In genomic region chr16:28309811-28310311, GRCh38 we compare ENCODE assay signal across 12 cellular contexts. TPM values are rescaled to one million over a fixed set of nuclear protein-coding genes. Genes with fewer than 3 reads are reported as not detected.
DNase-seq lines count a peak whose midpoint lies in the region; ATAC-seq and TF ChIP-seq lines count a peak whose summit lies in the region.
"Had no signal": no experiment of that assay in that cellular context is flagged by ENCODE, and none has a peak within 500 bp of the region (broad histone marks: within the 10 kb centered on the region; RNA-seq: fewer than 3 reads in every experiment).

No MANE protein-coding gene starts in this region.

- H3K27ac Mint-ChIP-seq in CD4-positive, alpha-beta T cell, result peak overlapping the region; percentile 96
- H3K27ac Mint-ChIP-seq in activated naive CD4-positive, alpha-beta T cell treated with anti-CD3 and anti-CD28 coated beads, Interleukin-2, amount 50 U/mL, for 24 hours, result peak overlapping the region; percentile 78
- no peak overlapping the region for H3K27ac Mint-ChIP-seq in endodermal cell
- H3K27ac Mint-ChIP-seq: dendritic cell treated with granulocyte-macrophage colony-stimulating factor and Interleukin-4, amounts not matched to agents 40 ng/mL and 50 ng/mL, for 4 days had no signal

- H3K9me3 ChIP-seq in CD4-positive, alpha-beta T cell (ENCODE audit: control insufficient read depth, low read length), result no peaks in the 10 kb centered on the region
- no peaks in the 10 kb centered on the region for H3K9me3 ChIP-seq in endodermal cell (ENCODE audit: control insufficient read depth, low read length)
- H3K9me3 ChIP-seq: BE2C had no signal

- H3K27me3 Mint-ChIP-seq in CD4-positive, alpha-beta T cell, result no peaks in the 10 kb centered on the region
- no peaks in the 10 kb centered on the region for H3K27me3 Mint-ChIP-seq in activated naive CD4-positive, alpha-beta T cell treated with anti-CD3 and anti-CD28 coated beads, Interleukin-2, amount 50 U/mL, for 24 hours
- H3K27me3 Mint-ChIP-seq in endodermal cell (ENCODE audit: insufficient read depth), result no peaks in the 10 kb centered on the region

- no peak for TF ChIP-seq CTCF in CD4-positive, alpha-beta T cell (IDR thresholded peaks at IDR 0.05)
- no peak for TF ChIP-seq CTCF in endodermal cell (conservative IDR thresholded peaks at IDR 0.05)

- H3K27ac ChIP-seq in CD4-positive, alpha-beta T cell (ENCODE audit: low read depth, low read length), result peak overlapping the region; percentile 89
- no peak overlapping the region for H3K27ac ChIP-seq in endodermal cell (ENCODE audit: low read depth, low read length)
- H3K27ac ChIP-seq: HL-60, PC-9 had no signal

- CTCF ChIA-PET in CD4-positive, alpha-beta T cell (lab: Charles Lee), result interaction anchor here (1.9 kb wide), 1 partner anchor 31 kb away, joined by 7 read pairs; no protein-coding TSS in a partner anchor

- peak overlapping the region; percentile 75 for H3K4me3 Mint-ChIP-seq in CD4-positive, alpha-beta T cell
- H3K4me3 Mint-ChIP-seq in activated naive CD4-positive, alpha-beta T cell treated with anti-CD3 and anti-CD28 coated beads, Interleukin-2, amount 50 U/mL, for 24 hours, result peak overlapping the region; percentile 69
- no peak overlapping the region for H3K4me3 Mint-ChIP-seq in endodermal cell
- H3K4me3 Mint-ChIP-seq: dendritic cell treated with granulocyte-macrophage colony-stimulating factor and Interleukin-4, amounts not matched to agents 40 ng/mL and 50 ng/mL, for 4 days had no signal

- peaks cover 30% of the 10 kb centered on the region for H3K36me3 Mint-ChIP-seq in CD4-positive, alpha-beta T cell (ENCODE audit: low read depth)
- peaks cover 6% of the 10 kb centered on the region for H3K36me3 Mint-ChIP-seq in activated naive CD4-positive, alpha-beta T cell treated with anti-CD3 and anti-CD28 coated beads, Interleukin-2, amount 50 U/mL, for 24 hours
- peaks cover 52% of the 10 kb centered on the region for H3K36me3 Mint-ChIP-seq in endodermal cell (ENCODE audit: low read depth)

- H3K9me3 Mint-ChIP-seq in CD4-positive, alpha-beta T cell, result no peaks in the 10 kb centered on the region
- no peaks in the 10 kb centered on the region for H3K9me3 Mint-ChIP-seq in activated naive CD4-positive, alpha-beta T cell treated with anti-CD3 and anti-CD28 coated beads, Interleukin-2, amount 50 U/mL, for 24 hours
- no peaks in the 10 kb centered on the region for H3K9me3 Mint-ChIP-seq in endodermal cell
- H3K9me3 Mint-ChIP-seq: dendritic cell treated with granulocyte-macrophage colony-stimulating factor and Interleukin-4, amounts not matched to agents 40 ng/mL and 50 ng/mL, for 4 days had no signal

- peaks cover 16% of the 10 kb centered on the region for H3K36me3 ChIP-seq in endodermal cell (ENCODE audit: control insufficient read depth, insufficient read depth, low read length)
- H3K36me3 ChIP-seq: BE2C had no signal

- H3K9ac ChIP-seq in endodermal cell (ENCODE audit: extremely low read depth, low read length, poor library complexity, severe bottlenecking), result no peak overlapping the region

- POLR2A ChIA-PET in CD4-positive, alpha-beta T cell (lab: Charles Lee), result interaction anchor here (0.6 to 7.6 kb wide), 12 partner anchors 12 to 314 kb away, joined by 3 to 54 read pairs (median 4); partner anchors contain the start of genes CLN3, SBK1 and XPO6

- H3K27me3 ChIP-seq in CD4-positive, alpha-beta T cell (ENCODE audit: control insufficient read depth, insufficient read depth, low read length), result no peaks in the 10 kb centered on the region
- no peaks in the 10 kb centered on the region for H3K27me3 ChIP-seq in endodermal cell (ENCODE audit: control insufficient read depth, insufficient read depth, low read length, poor library complexity, severe bottlenecking)
- H3K27me3 ChIP-seq: BE2C had no signal

- DNase-seq in CD4-positive, alpha-beta T cell, result peak; percentile 65 to 92 (median 84)
- peak; percentile 70 for DNase-seq in activated CD4-positive, alpha-beta T cell treated with anti-CD3 and anti-CD28 coated beads for 1 hour
- DNase-seq in stimulated activated CD4-positive, alpha-beta T cell treated with anti-CD3 and anti-CD28 coated beads, Interleukin-2, amount 100 ng/mL, for 24 hours, result peak; percentile 79 to 83
- DNase-seq in NCI-H748 (lab: John Stamatoyannopoulos, UW; ENCODE audit: unreplicated experiment) (no peak), endodermal cell (no peak), COLO829 (ENCODE audit: low spot score) (no peak)
- DNase-seq: BE2C, PC-9 had no signal

- 93 to 96% methylated on average over 3 to 20 of the region's 20 CpGs for WGBS in endodermal cell (ENCODE audit: insufficient coverage in 1 of 2, insufficient read length in 1 of 2), 2 experiments

- peak; percentile 92 for ATAC-seq in CD4-positive, alpha-beta T cell (ENCODE audit: poor library complexity)
- ATAC-seq in HG03439 (IDR thresholded peaks at IDR 0.05; ENCODE audit: unreplicated experiment), result no peak

- H3K4me1 Mint-ChIP-seq in CD4-positive, alpha-beta T cell (ENCODE audit: low read depth), result peaks cover 69% of the 10 kb centered on the region
- peaks cover 74% of the 10 kb centered on the region for H3K4me1 Mint-ChIP-seq in activated naive CD4-positive, alpha-beta T cell treated with anti-CD3 and anti-CD28 coated beads, Interleukin-2, amount 50 U/mL, for 24 hours
- H3K4me1 Mint-ChIP-seq in endodermal cell, result no peaks in the 10 kb centered on the region

- no peaks in the 10 kb centered on the region for H3K4me1 ChIP-seq in endodermal cell (ENCODE audit: control insufficient read depth, insufficient read depth, low read length)
- H3K4me1 ChIP-seq: BE2C had no signal

- intact Hi-C loops in CD4-positive, alpha-beta T cell (cut with DNase I, micrococcal nuclease), result loop anchor here (2.0 to 10.0 kb wide), 5 partner anchors 17 to 672 kb away; partner anchors contain the start of genes SBK1 (in 2 of the 2) and SGF29 (in 1 of the 2)

- H3K4me3 ChIP-seq in endodermal cell (ENCODE audit: low read length), result no peak overlapping the region
- H3K4me3 ChIP-seq: PC-9 had no signal

RNA-seq across cellular contexts. Expression of gene SBK1, which starts 17.5 kb away (rescaled TPM):
- total RNA-seq in CD4-positive, alpha-beta T cell, result 10 to 100 TPM; 13.0 to 13.5 TPM
- 10 to 100 TPM; 55.9 to 62.5 TPM for total RNA-seq in endodermal cell
- polyA plus RNA-seq in endodermal cell (2013, experiment 1 of 2), result 63.9 TPM
- polyA plus RNA-seq in endodermal cell (2013, experiment 2 of 2), result 60.0 TPM

RNA-seq across cellular contexts. Expression of gene NPIPB6, which starts 53.4 kb away (rescaled TPM):
- total RNA-seq in CD4-positive, alpha-beta T cell, result 1 to 10 TPM; 2.3 to 2.4 TPM
- total RNA-seq in endodermal cell, result 1 to 10 TPM; 1.8 to 3.5 TPM
- polyA plus RNA-seq in endodermal cell (2013, experiment 1 of 2), result 0.93 TPM
- 1.0 TPM for polyA plus RNA-seq in endodermal cell (2013, experiment 2 of 2)

Comparison
In these comparisons a context has a peak if more than half of its experiments do, and no peak if none do; other contexts are left out.
1. DNase-seq: peak in CD4-positive, alpha-beta T cell (10 of 10), activated CD4-positive, alpha-beta T cell treated with anti-CD3 and anti-CD28 coated beads for 1 hour (single experiment) and stimulated activated CD4-positive, alpha-beta T cell treated with anti-CD3 and anti-CD28 coated beads, Interleukin-2, amount 100 ng/mL, for 24 hours (2 of 2); none in NCI-H748 (single experiment), endodermal cell (single experiment) and COLO829 (single experiment).